Comparison of ENCODE assay signal across 1 cellular context in the genomic region with DNA sequence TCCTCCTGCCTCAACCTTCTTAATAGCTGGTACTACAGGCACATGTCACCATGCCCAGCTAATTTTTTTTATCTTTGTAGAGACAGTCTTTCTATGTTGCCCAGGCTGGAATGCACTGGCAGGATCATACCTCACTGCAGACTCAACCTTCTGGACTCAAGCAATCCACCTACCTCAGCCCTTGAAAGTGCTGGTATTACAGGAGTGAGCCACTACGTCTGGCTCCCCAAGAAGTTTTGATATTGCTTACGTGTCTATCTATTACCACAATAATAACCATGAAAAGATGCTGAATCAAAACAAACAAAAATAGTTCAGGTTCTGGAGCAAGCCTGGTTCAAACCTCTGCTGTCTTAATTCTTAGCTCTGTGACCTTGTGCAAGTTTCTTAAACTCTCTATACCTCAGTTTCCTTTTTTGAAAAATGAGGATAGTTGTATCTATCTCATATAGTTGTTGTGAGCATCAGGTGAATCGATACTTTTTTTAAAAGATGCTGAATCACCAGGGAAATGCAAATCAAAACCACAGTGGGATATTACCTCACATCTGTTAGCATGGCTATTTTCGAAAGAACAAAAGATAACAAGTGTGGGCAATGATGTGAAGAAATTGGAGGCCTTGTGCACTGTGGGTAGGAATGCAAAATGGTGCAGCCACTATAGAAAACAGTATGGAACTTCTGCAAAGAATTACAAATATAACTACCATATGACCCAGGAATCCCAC.
TF ChIP-seq lines count a peak whose summit lies in the region.

No MANE protein-coding gene starts in this region.

TF ChIP-seq in GM12878, 131 proteins besides CTCF, POLR2A, EP300 and RAD21 (continued from another document):
- TF ChIP-seq, protein P1, sequence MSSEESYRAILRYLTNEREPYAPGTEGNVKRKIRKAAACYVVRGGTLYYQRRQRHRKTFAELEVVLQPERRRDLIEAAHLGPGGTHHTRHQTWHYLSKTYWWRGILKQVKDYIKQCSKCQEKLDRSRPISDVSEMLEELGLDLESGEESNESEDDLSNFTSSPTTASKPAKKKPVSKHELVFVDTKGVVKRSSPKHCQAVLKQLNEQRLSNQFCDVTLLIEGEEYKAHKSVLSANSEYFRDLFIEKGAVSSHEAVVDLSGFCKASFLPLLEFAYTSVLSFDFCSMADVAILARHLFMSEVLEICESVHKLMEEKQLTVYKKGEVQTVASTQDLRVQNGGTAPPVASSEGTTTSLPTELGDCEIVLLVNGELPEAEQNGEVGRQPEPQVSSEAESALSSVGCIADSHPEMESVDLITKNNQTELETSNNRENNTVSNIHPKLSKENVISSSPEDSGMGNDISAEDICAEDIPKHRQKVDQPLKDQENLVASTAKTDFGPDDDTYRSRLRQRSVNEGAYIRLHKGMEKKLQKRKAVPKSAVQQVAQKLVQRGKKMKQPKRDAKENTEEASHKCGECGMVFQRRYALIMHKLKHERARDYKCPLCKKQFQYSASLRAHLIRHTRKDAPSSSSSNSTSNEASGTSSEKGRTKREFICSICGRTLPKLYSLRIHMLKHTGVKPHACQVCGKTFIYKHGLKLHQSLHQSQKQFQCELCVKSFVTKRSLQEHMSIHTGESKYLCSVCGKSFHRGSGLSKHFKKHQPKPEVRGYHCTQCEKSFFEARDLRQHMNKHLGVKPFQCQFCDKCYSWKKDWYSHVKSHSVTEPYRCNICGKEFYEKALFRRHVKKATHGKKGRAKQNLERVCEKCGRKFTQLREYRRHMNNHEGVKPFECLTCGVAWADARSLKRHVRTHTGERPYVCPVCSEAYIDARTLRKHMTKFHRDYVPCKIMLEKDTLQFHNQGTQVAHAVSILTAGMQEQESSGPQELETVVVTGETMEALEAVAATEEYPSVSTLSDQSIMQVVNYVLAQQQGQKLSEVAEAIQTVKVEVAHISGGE (CRISPR knock-in tag; IDR thresholded peaks at IDR 0.05), result no peak
- TF ChIP-seq ASH2L (IDR thresholded peaks at IDR 0.05; ENCODE audit: borderline replicate concordance, low read depth) (0 out of 2 replicates have a peak, but pooled peaks have one; percentile 27), MYC (IDR thresholded peaks at IDR 0.05; ENCODE audit: insufficient read depth, insufficient read length, insufficient replicate concordance, low read length, severe bottlenecking) (no peak), MEF2B (IDR thresholded peaks at IDR 0.05; ENCODE audit: partially characterized antibody, poor library complexity, severe bottlenecking) (peak; percentile 83), BACH1 (IDR thresholded peaks at IDR 0.05; ENCODE audit: borderline replicate concordance) (peak; percentile 71; the same call in 1 of the 2 replicates), ATF3 (IDR thresholded peaks at IDR 0.05; ENCODE audit: borderline replicate concordance, extremely low read depth, low read depth, low read length) (no peak), NFIC (IDR thresholded peaks at IDR 0.05; ENCODE audit: low read depth, low read length) (peak; percentile 87), HDAC6 (IDR thresholded peaks at IDR 0.05; ENCODE audit: unreplicated experiment) (no peak), NBN (IDR thresholded peaks at IDR 0.05) (no peak), IRF4 (IDR thresholded peaks at IDR 0.05; ENCODE audit: low read depth, low read length) (0 out of 2 replicates have a peak, but pooled peaks have one; percentile 19), EGR1 (IDR thresholded peaks at IDR 0.05; ENCODE audit: borderline replicate concordance in 1 of 2, low read depth in 2 of 2, low read length in 2 of 2) (no peak), CREB1 (IDR thresholded peaks at IDR 0.05; ENCODE audit: low read depth) (peak; percentile 34; the same call in 1 of the 2 replicates), PAX5 (IDR thresholded peaks at IDR 0.05; ENCODE audit: borderline replicate concordance, low read depth, low read length) (0 out of 2 replicates have a peak, but pooled peaks have one; percentile 30), YY1 (IDR thresholded peaks at IDR 0.05; ENCODE audit: low read depth, low read length) (0 out of 2 replicates have a peak, but pooled peaks have one; percentile 45), HCFC1 (IDR thresholded peaks at IDR 0.05; ENCODE audit: low read length) (no peak), MTA2 (IDR thresholded peaks at IDR 0.05; ENCODE audit: low read depth) (peak; percentile 76; the same call in 1 of the 2 replicates)
- TF ChIP-seq, protein P2, sequence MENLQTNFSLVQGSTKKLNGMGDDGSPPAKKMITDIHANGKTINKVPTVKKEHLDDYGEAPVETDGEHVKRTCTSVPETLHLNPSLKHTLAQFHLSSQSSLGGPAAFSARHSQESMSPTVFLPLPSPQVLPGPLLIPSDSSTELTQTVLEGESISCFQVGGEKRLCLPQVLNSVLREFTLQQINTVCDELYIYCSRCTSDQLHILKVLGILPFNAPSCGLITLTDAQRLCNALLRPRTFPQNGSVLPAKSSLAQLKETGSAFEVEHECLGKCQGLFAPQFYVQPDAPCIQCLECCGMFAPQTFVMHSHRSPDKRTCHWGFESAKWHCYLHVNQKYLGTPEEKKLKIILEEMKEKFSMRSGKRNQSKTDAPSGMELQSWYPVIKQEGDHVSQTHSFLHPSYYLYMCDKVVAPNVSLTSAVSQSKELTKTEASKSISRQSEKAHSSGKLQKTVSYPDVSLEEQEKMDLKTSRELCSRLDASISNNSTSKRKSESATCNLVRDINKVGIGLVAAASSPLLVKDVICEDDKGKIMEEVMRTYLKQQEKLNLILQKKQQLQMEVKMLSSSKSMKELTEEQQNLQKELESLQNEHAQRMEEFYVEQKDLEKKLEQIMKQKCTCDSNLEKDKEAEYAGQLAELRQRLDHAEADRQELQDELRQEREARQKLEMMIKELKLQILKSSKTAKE (IDR thresholded peaks at IDR 0.05; ENCODE audit: low read depth, poor library complexity, severe bottlenecking), result peak; percentile 25
- TF ChIP-seq, protein P3, sequence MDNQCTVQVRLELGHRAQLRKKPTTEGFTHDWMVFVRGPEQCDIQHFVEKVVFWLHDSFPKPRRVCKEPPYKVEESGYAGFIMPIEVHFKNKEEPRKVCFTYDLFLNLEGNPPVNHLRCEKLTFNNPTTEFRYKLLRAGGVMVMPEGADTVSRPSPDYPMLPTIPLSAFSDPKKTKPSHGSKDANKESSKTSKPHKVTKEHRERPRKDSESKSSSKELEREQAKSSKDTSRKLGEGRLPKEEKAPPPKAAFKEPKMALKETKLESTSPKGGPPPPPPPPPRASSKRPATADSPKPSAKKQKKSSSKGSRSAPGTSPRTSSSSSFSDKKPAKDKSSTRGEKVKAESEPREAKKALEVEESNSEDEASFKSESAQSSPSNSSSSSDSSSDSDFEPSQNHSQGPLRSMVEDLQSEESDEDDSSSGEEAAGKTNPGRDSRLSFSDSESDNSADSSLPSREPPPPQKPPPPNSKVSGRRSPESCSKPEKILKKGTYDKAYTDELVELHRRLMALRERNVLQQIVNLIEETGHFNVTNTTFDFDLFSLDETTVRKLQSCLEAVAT (IDR thresholded peaks at IDR 0.05), result no peak
- TF ChIP-seq, protein P4, sequence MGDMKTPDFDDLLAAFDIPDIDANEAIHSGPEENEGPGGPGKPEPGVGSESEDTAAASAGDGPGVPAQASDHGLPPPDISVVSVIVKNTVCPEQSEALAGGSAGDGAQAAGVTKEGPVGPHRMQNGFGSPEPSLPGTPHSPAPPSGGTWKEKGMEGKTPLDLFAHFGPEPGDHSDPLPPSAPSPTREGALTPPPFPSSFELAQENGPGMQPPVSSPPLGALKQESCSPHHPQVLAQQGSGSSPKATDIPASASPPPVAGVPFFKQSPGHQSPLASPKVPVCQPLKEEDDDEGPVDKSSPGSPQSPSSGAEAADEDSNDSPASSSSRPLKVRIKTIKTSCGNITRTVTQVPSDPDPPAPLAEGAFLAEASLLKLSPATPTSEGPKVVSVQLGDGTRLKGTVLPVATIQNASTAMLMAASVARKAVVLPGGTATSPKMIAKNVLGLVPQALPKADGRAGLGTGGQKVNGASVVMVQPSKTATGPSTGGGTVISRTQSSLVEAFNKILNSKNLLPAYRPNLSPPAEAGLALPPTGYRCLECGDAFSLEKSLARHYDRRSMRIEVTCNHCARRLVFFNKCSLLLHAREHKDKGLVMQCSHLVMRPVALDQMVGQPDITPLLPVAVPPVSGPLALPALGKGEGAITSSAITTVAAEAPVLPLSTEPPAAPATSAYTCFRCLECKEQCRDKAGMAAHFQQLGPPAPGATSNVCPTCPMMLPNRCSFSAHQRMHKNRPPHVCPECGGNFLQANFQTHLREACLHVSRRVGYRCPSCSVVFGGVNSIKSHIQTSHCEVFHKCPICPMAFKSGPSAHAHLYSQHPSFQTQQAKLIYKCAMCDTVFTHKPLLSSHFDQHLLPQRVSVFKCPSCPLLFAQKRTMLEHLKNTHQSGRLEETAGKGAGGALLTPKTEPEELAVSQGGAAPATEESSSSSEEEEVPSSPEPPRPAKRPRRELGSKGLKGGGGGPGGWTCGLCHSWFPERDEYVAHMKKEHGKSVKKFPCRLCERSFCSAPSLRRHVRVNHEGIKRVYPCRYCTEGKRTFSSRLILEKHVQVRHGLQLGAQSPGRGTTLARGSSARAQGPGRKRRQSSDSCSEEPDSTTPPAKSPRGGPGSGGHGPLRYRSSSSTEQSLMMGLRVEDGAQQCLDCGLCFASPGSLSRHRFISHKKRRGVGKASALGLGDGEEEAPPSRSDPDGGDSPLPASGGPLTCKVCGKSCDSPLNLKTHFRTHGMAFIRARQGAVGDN (IDR thresholded peaks at IDR 0.05), result peak; percentile 51
- TF ChIP-seq, protein P5, sequence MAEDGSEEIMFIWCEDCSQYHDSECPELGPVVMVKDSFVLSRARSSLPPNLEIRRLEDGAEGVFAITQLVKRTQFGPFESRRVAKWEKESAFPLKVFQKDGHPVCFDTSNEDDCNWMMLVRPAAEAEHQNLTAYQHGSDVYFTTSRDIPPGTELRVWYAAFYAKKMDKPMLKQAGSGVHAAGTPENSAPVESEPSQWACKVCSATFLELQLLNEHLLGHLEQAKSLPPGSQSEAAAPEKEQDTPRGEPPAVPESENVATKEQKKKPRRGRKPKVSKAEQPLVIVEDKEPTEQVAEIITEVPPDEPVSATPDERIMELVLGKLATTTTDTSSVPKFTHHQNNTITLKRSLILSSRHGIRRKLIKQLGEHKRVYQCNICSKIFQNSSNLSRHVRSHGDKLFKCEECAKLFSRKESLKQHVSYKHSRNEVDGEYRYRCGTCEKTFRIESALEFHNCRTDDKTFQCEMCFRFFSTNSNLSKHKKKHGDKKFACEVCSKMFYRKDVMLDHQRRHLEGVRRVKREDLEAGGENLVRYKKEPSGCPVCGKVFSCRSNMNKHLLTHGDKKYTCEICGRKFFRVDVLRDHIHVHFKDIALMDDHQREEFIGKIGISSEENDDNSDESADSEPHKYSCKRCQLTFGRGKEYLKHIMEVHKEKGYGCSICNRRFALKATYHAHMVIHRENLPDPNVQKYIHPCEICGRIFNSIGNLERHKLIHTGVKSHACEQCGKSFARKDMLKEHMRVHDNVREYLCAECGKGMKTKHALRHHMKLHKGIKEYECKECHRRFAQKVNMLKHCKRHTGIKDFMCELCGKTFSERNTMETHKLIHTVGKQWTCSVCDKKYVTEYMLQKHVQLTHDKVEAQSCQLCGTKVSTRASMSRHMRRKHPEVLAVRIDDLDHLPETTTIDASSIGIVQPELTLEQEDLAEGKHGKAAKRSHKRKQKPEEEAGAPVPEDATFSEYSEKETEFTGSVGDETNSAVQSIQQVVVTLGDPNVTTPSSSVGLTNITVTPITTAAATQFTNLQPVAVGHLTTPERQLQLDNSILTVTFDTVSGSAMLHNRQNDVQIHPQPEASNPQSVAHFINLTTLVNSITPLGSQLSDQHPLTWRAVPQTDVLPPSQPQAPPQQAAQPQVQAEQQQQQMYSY (CRISPR knock-in tag; IDR thresholded peaks at IDR 0.05), result no peak
